20 cellular contexts compared by ENCODE assay signal in the genomic region with DNA sequence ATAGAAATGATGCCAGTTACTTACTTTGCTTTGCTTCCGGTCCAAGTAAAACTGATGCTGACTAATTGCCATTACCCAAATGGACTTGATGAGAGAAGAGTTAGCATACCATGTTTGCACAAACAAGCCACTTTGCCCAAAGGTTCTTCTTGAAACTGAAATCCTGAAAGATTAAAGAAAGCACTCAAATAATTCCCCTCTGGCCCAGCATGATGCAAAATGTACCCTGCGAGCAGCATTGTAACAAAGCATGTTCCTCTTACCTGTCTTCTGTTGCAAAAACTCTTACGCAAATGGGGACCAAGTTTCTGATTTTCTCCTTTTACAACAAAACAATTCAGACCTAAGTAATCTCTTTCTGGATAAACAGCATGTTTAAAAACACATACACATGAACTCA.
DNase-seq lines count a peak whose midpoint lies in the region; ATAC-seq and TF ChIP-seq lines count a peak whose summit lies in the region.
"Had no signal": no experiment of that assay in that cellular context is flagged by ENCODE, and none has a peak within 500 bp of the region (broad histone marks: within the 10 kb centered on the region; RNA-seq: fewer than 3 reads in every experiment).

No MANE protein-coding gene starts in this region.

- H3K27ac Mint-ChIP-seq in T-helper 1 cell treated with Interleukin-12 subunit alpha and Interleukin-12 subunit beta and Interleukin-4 antibody, amounts not matched to agents 30 μg/mL and 1 μg/mL, for 36 hours = peak overlapping the region; percentile 78
- H3K27ac Mint-ChIP-seq in Calu3 (ENCODE audit: unreplicated experiment) (no peak overlapping the region), chondrocyte (ENCODE audit: unreplicated experiment) (no peak overlapping the region)
- peak overlapping the region; percentile 95 for H3K27ac Mint-ChIP-seq in activated naive CD8-positive, alpha-beta T cell
- H3K27ac Mint-ChIP-seq in natural killer cell treated with Interleukin-12 subunit alpha and Interleukin-12 subunit beta and Interleukin-15 and Interleukin-18, amount 100 ng/mL, for 72 hours = peak overlapping the region; percentile 96

- CTCF ChIA-PET in Calu3 (lab: Charles Lee) = no interaction called here

- H3K4me3 Mint-ChIP-seq in T-helper 1 cell treated with Interleukin-12 subunit alpha and Interleukin-12 subunit beta and Interleukin-4 antibody, amounts not matched to agents 30 μg/mL and 1 μg/mL, for 36 hours = peak overlapping the region; percentile 80
- H3K4me3 Mint-ChIP-seq in Calu3 (ENCODE audit: low read depth, unreplicated experiment) = no peak overlapping the region
- peak overlapping the region; percentile 36 for H3K4me3 Mint-ChIP-seq in activated naive CD8-positive, alpha-beta T cell
- H3K4me3 Mint-ChIP-seq in natural killer cell treated with Interleukin-12 subunit alpha and Interleukin-12 subunit beta and Interleukin-15 and Interleukin-18, amount 100 ng/mL, for 72 hours = peak overlapping the region; percentile 39
- H3K4me3 Mint-ChIP-seq in chondrocyte (ENCODE audit: unreplicated experiment) = no peak overlapping the region

- no peaks in the 10 kb centered on the region for H3K9me3 Mint-ChIP-seq in T-helper 1 cell treated with Interleukin-12 subunit alpha and Interleukin-12 subunit beta and Interleukin-4 antibody, amounts not matched to agents 30 μg/mL and 1 μg/mL, for 36 hours
- H3K9me3 Mint-ChIP-seq in Calu3 (ENCODE audit: low read depth, unreplicated experiment) (no peaks in the 10 kb centered on the region), chondrocyte (ENCODE audit: low read depth) (no peaks in the 10 kb centered on the region)
- no peaks in the 10 kb centered on the region for H3K9me3 Mint-ChIP-seq in activated naive CD8-positive, alpha-beta T cell (ENCODE audit: low read depth)
- no peaks in the 10 kb centered on the region for H3K9me3 Mint-ChIP-seq in natural killer cell treated with Interleukin-12 subunit alpha and Interleukin-12 subunit beta and Interleukin-15 and Interleukin-18, amount 100 ng/mL, for 72 hours
- H3K9me3 Mint-ChIP-seq: activated naive CD4-positive, alpha-beta T cell treated with anti-CD3 and anti-CD28 coated beads, Interleukin-2, amount 50 U/mL, for 24 hours had no signal

- intact Hi-C loops in Calu3 (cut with micrococcal nuclease; ENCODE audit: unreplicated experiment) = no loop called here

- BruUV-seq in Calu3 (replicated peaks; lab: Mats Ljungman, UMichigan) = TSS peak; percentile 2

- peaks cover 57% of the 10 kb centered on the region for H3K4me1 Mint-ChIP-seq in T-helper 1 cell treated with Interleukin-12 subunit alpha and Interleukin-12 subunit beta and Interleukin-4 antibody, amounts not matched to agents 30 μg/mL and 1 μg/mL, for 36 hours (ENCODE audit: low read depth)
- H3K4me1 Mint-ChIP-seq in Calu3 (ENCODE audit: low read depth, unreplicated experiment) (peaks cover 15% of the 10 kb centered on the region), chondrocyte (ENCODE audit: low read depth) (peaks cover 9% of the 10 kb centered on the region)
- H3K4me1 Mint-ChIP-seq in activated naive CD8-positive, alpha-beta T cell (ENCODE audit: low read depth) = peaks cover 47% of the 10 kb centered on the region
- peaks cover 42 to 44% of the 10 kb centered on the region in 2 donors for H3K4me1 Mint-ChIP-seq in natural killer cell treated with Interleukin-12 subunit alpha and Interleukin-12 subunit beta and Interleukin-15 and Interleukin-18, amount 100 ng/mL, for 72 hours (ENCODE audit: low read depth in 2 of 2)

- peaks cover 59% of the 10 kb centered on the region for H3K36me3 Mint-ChIP-seq in T-helper 1 cell treated with Interleukin-12 subunit alpha and Interleukin-12 subunit beta and Interleukin-4 antibody, amounts not matched to agents 30 μg/mL and 1 μg/mL, for 36 hours (ENCODE audit: low read depth)
- H3K36me3 Mint-ChIP-seq in Calu3 (ENCODE audit: insufficient read depth, unreplicated experiment) (peaks cover 49% of the 10 kb centered on the region), chondrocyte (ENCODE audit: low read depth) (peaks cover 3% of the 10 kb centered on the region)
- H3K36me3 Mint-ChIP-seq in activated naive CD8-positive, alpha-beta T cell = peaks cover 8% of the 10 kb centered on the region
- peaks cover 34% of the 10 kb centered on the region for H3K36me3 Mint-ChIP-seq in natural killer cell treated with Interleukin-12 subunit alpha and Interleukin-12 subunit beta and Interleukin-15 and Interleukin-18, amount 100 ng/mL, for 72 hours

- no peaks in the 10 kb centered on the region for H3K27me3 Mint-ChIP-seq in T-helper 1 cell treated with Interleukin-12 subunit alpha and Interleukin-12 subunit beta and Interleukin-4 antibody, amounts not matched to agents 30 μg/mL and 1 μg/mL, for 36 hours (ENCODE audit: low read depth)
- H3K27me3 Mint-ChIP-seq in Calu3 (ENCODE audit: unreplicated experiment) (no peaks in the 10 kb centered on the region), chondrocyte (ENCODE audit: low read depth) (peaks cover 2% of the 10 kb centered on the region)
- H3K27me3 Mint-ChIP-seq in activated naive CD8-positive, alpha-beta T cell = no peaks in the 10 kb centered on the region
- H3K27me3 Mint-ChIP-seq in natural killer cell treated with Interleukin-12 subunit alpha and Interleukin-12 subunit beta and Interleukin-15 and Interleukin-18, amount 100 ng/mL, for 72 hours = no peaks in the 10 kb centered on the region
- H3K27me3 Mint-ChIP-seq: activated naive CD4-positive, alpha-beta T cell treated with anti-CD3 and anti-CD28 coated beads, Interleukin-2, amount 50 U/mL, for 24 hours had no signal

- no peak for ATAC-seq in natural killer cell treated with Interleukin-12 subunit alpha and Interleukin-12 subunit beta and Interleukin-15 and Interleukin-18, amount 100 ng/mL, for 72 hours
- no peak for ATAC-seq in GM19023 (IDR thresholded peaks at IDR 0.05; ENCODE audit: unreplicated experiment)
- ATAC-seq: HepG2 had no signal

- DNase-seq in T-helper 1 cell = no peak
- no peak for DNase-seq in Calu3
- DNase-seq in natural killer cell treated with Interleukin-12 subunit alpha and Interleukin-12 subunit beta and Interleukin-15 and Interleukin-18, amount 100 ng/mL, for 72 hours (ENCODE audit: low spot score) = no peak
- no peak for DNase-seq in DMS79 (lab: John Stamatoyannopoulos, UW)
- DNase-seq in chondrocyte (ENCODE audit: low spot score) = no peak
- DNase-seq: activated CD4-positive, alpha-beta T cell treated with anti-CD3 and anti-CD28 coated beads for 4 hours; activated CD8-positive, alpha-beta memory T cell treated with anti-CD3 and anti-CD28 coated beads, Interleukin-2, amount 50 U/mL, for 48 hours; cerebellar nuclear complex; DMS153; Kasumi-1; left cardiac atrium; mammary epithelial cell; NCI-H146; NCI-H2171 treated with DMSO at 0.1 percent for 48 hours; NCI-H524 treated with DMSO at 0.1 percent for 48 hours had no signal

- TF ChIP-seq CTCF in Calu3 (IDR thresholded peaks at IDR 0.05; ENCODE audit: unreplicated experiment) (no peak), chondrocyte (IDR thresholded peaks at IDR 0.05) (no peak)

Comparison
In these comparisons a context has a peak if more than half of its experiments do, and no peak if none do; other contexts are left out.
1. H3K27ac Mint-ChIP-seq: peak in T-helper 1 cell treated with Interleukin-12 subunit alpha and Interleukin-12 subunit beta and Interleukin-4 antibody, amounts not matched to agents 30 μg/mL and 1 μg/mL, for 36 hours (single experiment), activated naive CD8-positive, alpha-beta T cell (single experiment) and natural killer cell treated with Interleukin-12 subunit alpha and Interleukin-12 subunit beta and Interleukin-15 and Interleukin-18, amount 100 ng/mL, for 72 hours (2 of 2); none in Calu3 (single experiment) and chondrocyte (single experiment).
2. H3K4me3 Mint-ChIP-seq: peak in T-helper 1 cell treated with Interleukin-12 subunit alpha and Interleukin-12 subunit beta and Interleukin-4 antibody, amounts not matched to agents 30 μg/mL and 1 μg/mL, for 36 hours (single experiment), activated naive CD8-positive, alpha-beta T cell (single experiment) and natural killer cell treated with Interleukin-12 subunit alpha and Interleukin-12 subunit beta and Interleukin-15 and Interleukin-18, amount 100 ng/mL, for 72 hours (single experiment); none in Calu3 (single experiment) and chondrocyte (single experiment).